12 cellular contexts compared by ENCODE assay signal in genomic region chr1:198775606-198776005, GRCh38.
DNase-seq lines count a peak whose midpoint lies in the region; ATAC-seq and TF ChIP-seq lines count a peak whose summit lies in the region.
"Had no signal": no experiment of that assay in that cellular context is flagged by ENCODE, and none has a peak within 500 bp of the region (broad histone marks: within the 10 kb centered on the region; RNA-seq: fewer than 3 reads in every experiment).

No MANE protein-coding gene starts in this region.

- H3K9me3 Mint-ChIP-seq in chondrocyte (ENCODE audit: low read depth) (no peaks in the 10 kb centered on the region), nephron progenitor cell (no peaks in the 10 kb centered on the region), Calu3 (ENCODE audit: low read depth, unreplicated experiment) (no peaks in the 10 kb centered on the region)
- no peaks in the 10 kb centered on the region for H3K9me3 Mint-ChIP-seq in activated naive CD8-positive, alpha-beta T cell treated with anti-CD3 and anti-CD28 coated beads for 36 hours
- H3K9me3 Mint-ChIP-seq: activated CD4-positive, alpha-beta memory T cell treated with anti-CD3 and anti-CD28 coated beads for 36 hours; type B pancreatic cell had no signal

- H3K27ac ChIP-seq in BLaER1 treated with 17β-estradiol and CSF1 and Interleukin-3, amounts not matched to agents 10 nM and 100 nM, result peak overlapping the region in 9 of 11 experiments; percentile 1 to 81 (median 73); a peak in 14 of 22 replicates

- no peaks in the 10 kb centered on the region for H3K36me3 ChIP-seq in BLaER1 treated with 17β-estradiol and CSF1 and Interleukin-3, amounts not matched to agents 10 nM and 100 nM
- no peaks in the 10 kb centered on the region for H3K36me3 ChIP-seq in MG63

- peak; percentile 74 for DNase-seq in MG63
- DNase-seq in chondrocyte (ENCODE audit: low spot score), result no peak
- DNase-seq in nephron progenitor cell, result peak; percentile 2
- DNase-seq in Calu3, result no peak
- no peak for DNase-seq in HuH-7.5 (ENCODE audit: low spot score)
- DNase-seq in activated naive CD8-positive, alpha-beta T cell treated with anti-CD3 and anti-CD28 coated beads for 36 hours, result no peak
- DNase-seq: activated CD4-positive, alpha-beta memory T cell treated with anti-CD3 and anti-CD28 coated beads for 36 hours; activated gamma-delta T cell; NCI-H1436 treated with DMSO at 0.1 percent for 48 hours had no signal

- CTCF ChIA-PET in Calu3 (lab: Charles Lee), result interaction anchor here (0.7 kb wide), 1 partner anchor 348 kb away, joined by 4 read pairs; no protein-coding TSS in a partner anchor

- H3K4me3 ChIP-seq in BLaER1 treated with 17β-estradiol and CSF1 and Interleukin-3, amounts not matched to agents 10 nM and 100 nM, result no peak overlapping the region
- no peak overlapping the region for H3K4me3 ChIP-seq in MG63

- peaks cover 53% of the 10 kb centered on the region for H3K4me1 Mint-ChIP-seq in chondrocyte (ENCODE audit: low read depth)
- peaks cover 27% of the 10 kb centered on the region for H3K4me1 Mint-ChIP-seq in nephron progenitor cell
- no peaks in the 10 kb centered on the region for H3K4me1 Mint-ChIP-seq in Calu3 (ENCODE audit: low read depth, unreplicated experiment)
- H3K4me1 Mint-ChIP-seq in activated naive CD8-positive, alpha-beta T cell treated with anti-CD3 and anti-CD28 coated beads for 36 hours, result peaks cover 8% of the 10 kb centered on the region

- H3K9me3 ChIP-seq in BLaER1 treated with 17β-estradiol and CSF1 and Interleukin-3, amounts not matched to agents 10 nM and 100 nM (replicated peaks in 1 of 11), result peaks cover 0 to 9% (median 5%) of the 10 kb centered on the region in 11 experiments; a peak in 8 of 22 replicates
- H3K9me3 ChIP-seq in MG63, result no peaks in the 10 kb centered on the region

- H3K4me2 ChIP-seq in BLaER1 treated with 17β-estradiol and CSF1 and Interleukin-3, amounts not matched to agents 10 nM and 100 nM, result peak overlapping the region in 8 of 11 experiments; percentile 59 to 87 (median 69); a peak in 16 of 22 replicates

- H3K27me3 Mint-ChIP-seq in chondrocyte (ENCODE audit: low read depth) (no peaks in the 10 kb centered on the region), nephron progenitor cell (ENCODE audit: low read depth, poor library complexity) (no peaks in the 10 kb centered on the region), Calu3 (ENCODE audit: unreplicated experiment) (no peaks in the 10 kb centered on the region)
- no peaks in the 10 kb centered on the region for H3K27me3 Mint-ChIP-seq in activated naive CD8-positive, alpha-beta T cell treated with anti-CD3 and anti-CD28 coated beads for 36 hours
- H3K27me3 Mint-ChIP-seq: activated CD4-positive, alpha-beta memory T cell treated with anti-CD3 and anti-CD28 coated beads for 36 hours; type B pancreatic cell had no signal

- peaks cover 15 to 82% (median 31%) of the 10 kb centered on the region in 10 experiments for H3K4me1 ChIP-seq in BLaER1 treated with 17β-estradiol and CSF1 and Interleukin-3, amounts not matched to agents 10 nM and 100 nM

- H3K36me3 Mint-ChIP-seq in chondrocyte (ENCODE audit: low read depth), result no peaks in the 10 kb centered on the region
- no peaks in the 10 kb centered on the region for H3K36me3 Mint-ChIP-seq in nephron progenitor cell (ENCODE audit: low read depth)
- no peaks in the 10 kb centered on the region for H3K36me3 Mint-ChIP-seq in Calu3 (ENCODE audit: insufficient read depth, unreplicated experiment)
- no peaks in the 10 kb centered on the region for H3K36me3 Mint-ChIP-seq in activated naive CD8-positive, alpha-beta T cell treated with anti-CD3 and anti-CD28 coated beads for 36 hours
- H3K36me3 Mint-ChIP-seq: activated CD4-positive, alpha-beta memory T cell treated with anti-CD3 and anti-CD28 coated beads for 36 hours; type B pancreatic cell had no signal

- H3K27ac Mint-ChIP-seq in chondrocyte (ENCODE audit: unreplicated experiment), result peak overlapping the region; percentile 94
- no peak overlapping the region for H3K27ac Mint-ChIP-seq in nephron progenitor cell
- no peak overlapping the region for H3K27ac Mint-ChIP-seq in Calu3 (ENCODE audit: unreplicated experiment)
- H3K27ac Mint-ChIP-seq in activated naive CD8-positive, alpha-beta T cell treated with anti-CD3 and anti-CD28 coated beads for 36 hours, result no peak overlapping the region
- H3K27ac Mint-ChIP-seq: activated CD4-positive, alpha-beta memory T cell treated with anti-CD3 and anti-CD28 coated beads for 36 hours; type B pancreatic cell had no signal

- intact Hi-C loops in Calu3 (cut with micrococcal nuclease; ENCODE audit: unreplicated experiment), result no loop called here

- TF ChIP-seq CTCF in chondrocyte (IDR thresholded peaks at IDR 0.05) (no peak), nephron progenitor cell (IDR thresholded peaks at IDR 0.05) (no peak), Calu3 (IDR thresholded peaks at IDR 0.05; ENCODE audit: unreplicated experiment) (no peak)

- H4K20me1 ChIP-seq in BLaER1 treated with 17β-estradiol and CSF1 and Interleukin-3, amounts not matched to agents 10 nM and 100 nM, result no peaks in the 10 kb centered on the region

- ATAC-seq in GM19328 (IDR thresholded peaks at IDR 0.05; ENCODE audit: unreplicated experiment), result no peak

- H3K9ac ChIP-seq in BLaER1 treated with 17β-estradiol and CSF1 and Interleukin-3, amounts not matched to agents 10 nM and 100 nM, result no peak overlapping the region

- no TSS peak for BruUV-seq in Calu3 (replicated peaks; lab: Mats Ljungman, UMichigan)

- no peaks in the 10 kb centered on the region for H3K27me3 ChIP-seq in BLaER1 treated with 17β-estradiol and CSF1 and Interleukin-3, amounts not matched to agents 10 nM and 100 nM
- no peaks in the 10 kb centered on the region for H3K27me3 ChIP-seq in MG63

- H3K4me3 Mint-ChIP-seq in chondrocyte (ENCODE audit: unreplicated experiment) (no peak overlapping the region), nephron progenitor cell (no peak overlapping the region), Calu3 (ENCODE audit: low read depth, unreplicated experiment) (no peak overlapping the region)
- no peak overlapping the region for H3K4me3 Mint-ChIP-seq in activated naive CD8-positive, alpha-beta T cell treated with anti-CD3 and anti-CD28 coated beads for 36 hours
- H3K4me3 Mint-ChIP-seq: activated CD4-positive, alpha-beta memory T cell treated with anti-CD3 and anti-CD28 coated beads for 36 hours; type B pancreatic cell had no signal

Comparison
In these comparisons a context has a peak if more than half of its experiments do, and no peak if none do; other contexts are left out.
1. DNase-seq: peak in MG63 (single experiment) and nephron progenitor cell (single experiment); none in chondrocyte (single experiment), Calu3 (single experiment), HuH-7.5 (single experiment) and activated naive CD8-positive, alpha-beta T cell treated with anti-CD3 and anti-CD28 coated beads for 36 hours (single experiment).